Comparison of ENCODE assay signal across 22 cellular contexts in the genomic region with DNA sequence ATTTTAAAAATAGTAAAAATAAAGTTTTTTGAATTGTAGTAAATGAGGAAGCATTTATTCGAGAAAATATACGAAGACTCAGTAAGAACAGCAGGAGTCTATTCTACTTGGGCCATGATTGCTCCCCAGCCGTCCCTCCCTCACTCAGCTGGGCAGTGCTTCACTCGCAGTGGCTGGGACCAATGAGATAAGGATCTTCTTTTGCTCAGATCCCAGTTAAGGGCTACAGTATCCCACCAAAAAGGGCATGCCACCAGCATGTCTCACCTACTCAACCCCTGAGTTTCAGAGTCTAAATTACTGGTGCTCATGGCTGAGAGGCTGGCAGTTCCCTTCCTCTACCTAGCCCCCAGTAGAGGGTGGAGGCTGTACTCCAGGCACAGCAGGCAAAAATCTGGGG.
"Had no signal": no experiment of that assay in that cellular context is flagged by ENCODE, and none has a peak within 500 bp of the region (broad histone marks: within the 10 kb centered on the region; RNA-seq: fewer than 3 reads in every experiment).

No MANE protein-coding gene starts in this region.

- DNase-seq: activated CD4-positive, alpha-beta memory T cell treated with anti-CD3 and anti-CD28 coated beads for 36 hours; activated CD4-positive, alpha-beta T cell treated with anti-CD3 and anti-CD28 coated beads, Interleukin-2, amount 10 ng/mL, durations not matched to agents 7 days and 5 days; activated CD4-positive, CD25-positive, alpha-beta regulatory T cell; activated CD8-positive, alpha-beta memory T cell treated with anti-CD3 and anti-CD28 coated beads for 24 hours; activated effector memory CD4-positive, alpha-beta T cell treated with anti-CD3 and anti-CD28 coated beads, Interleukin-2, amount 50 U/mL, for 16 hours; activated naive CD4-positive, alpha-beta T cell treated with Interleukin-2 at 50 U/mL for 16 hours; activated naive CD8-positive, alpha-beta T cell treated with anti-CD3 and anti-CD28 coated beads, Interleukin-2, amount 50 U/mL, for 24 hours; activated T-cell treated with anti-CD3 and anti-CD28 coated beads, Interleukin-2, amount 50 U/mL, for 4 hours; amniotic stem cell; body of pancreas; central memory CD4-positive, alpha-beta T cell; NCI-H1048; NCI-H1694; NCI-H2029; NCI-H446; NK-92 treated with Interleukin-12 subunit alpha and Interleukin-12 subunit beta, amount 100 ng/mL, for 24 hours; Peyer's patch; SHP77; T-cell; T-helper 2 cell; T1000 had no signal

- ATAC-seq: activated naive CD4-positive, alpha-beta T cell treated with anti-CD3 and anti-CD28 coated beads, Interleukin-2, amount 50 U/mL, for 72 hours; activated naive CD8-positive, alpha-beta T cell treated with anti-CD3 and anti-CD28 coated beads, Interleukin-2, amount 50 U/mL, for 24 hours; activated T-cell treated with anti-CD3 and anti-CD28 coated beads, Interleukin-2, amount 50 U/mL, for 4 hours; body of pancreas; T-cell had no signal
